8 cellular contexts compared by ENCODE assay signal in the genomic region with DNA sequence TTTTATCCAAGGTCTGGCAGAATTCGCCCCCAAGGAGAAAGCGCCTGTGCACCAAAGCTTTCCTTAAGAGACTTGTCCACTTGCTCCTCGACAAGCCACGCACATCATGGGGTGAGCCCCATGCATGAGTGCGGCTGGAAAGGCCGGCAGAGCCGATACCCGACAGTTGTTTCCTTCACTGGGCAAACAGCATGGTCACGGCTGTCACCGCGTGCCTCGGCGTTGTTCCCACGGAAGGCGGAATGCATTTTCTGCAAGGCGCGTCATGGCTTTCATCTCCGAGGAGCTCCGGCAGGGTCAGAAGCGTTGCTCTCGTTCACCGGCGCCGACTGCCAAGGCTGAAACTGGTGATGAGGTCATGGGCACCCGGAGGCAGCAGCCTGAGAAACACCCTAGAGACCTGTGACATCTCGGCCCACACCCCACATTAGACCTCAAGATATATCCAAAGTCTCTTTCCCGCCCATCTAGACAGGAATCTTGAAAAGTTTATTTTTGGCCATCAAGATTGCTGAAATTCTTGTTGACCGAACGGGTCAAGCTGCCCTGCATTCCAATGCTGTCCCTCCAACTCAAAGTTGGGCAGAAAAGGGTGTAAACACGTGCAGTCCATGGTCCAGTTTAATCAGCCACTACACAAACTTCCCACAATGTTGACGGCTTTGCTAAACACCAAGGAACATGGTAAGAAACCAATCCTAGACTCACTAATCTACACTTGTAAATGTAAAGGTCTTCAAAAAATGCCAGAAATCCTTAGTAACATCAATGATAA. TPM values are rescaled to one million over a fixed set of nuclear protein-coding genes. Genes with fewer than 3 reads are reported as not detected.
A peak's percentile ranks its signal among the peaks of the same experiment; 100 is the strongest.
DNase-seq lines count a peak whose midpoint lies in the region; ATAC-seq and TF ChIP-seq lines count a peak whose summit lies in the region.

No MANE protein-coding gene starts in this region.

- H3K27ac ChIP-seq in cingulate gyrus (ENCODE audit: low read depth, low read length) (peak overlapping the region; percentile 80), spleen (peak overlapping the region; percentile 71 to 94 (median 88))

- no peak for ATAC-seq in activated CD4-positive, CD25-positive, alpha-beta regulatory T cell treated with anti-CD3 and anti-CD28 coated beads, Interleukin-2, amount 50 U/mL, for 24 hours
- ATAC-seq in HG03025 (IDR thresholded peaks at IDR 0.05; ENCODE audit: low FRiP score, unreplicated experiment): no peak

- TF ChIP-seq CTCF in spleen (IDR thresholded peaks at IDR 0.05 in 8 of 11, conservative IDR thresholded peaks at IDR 0.05 in 3 of 11): no peak

- peaks cover 3 to 38% (median 19%) of the 10 kb centered on the region in 6 donors for H3K4me1 ChIP-seq in spleen

- H3K4me3 ChIP-seq in spleen: peak overlapping the region; percentile 42 to 74 (median 50)

- WGBS in spleen, 5 donors: 6 to 9% (median 7%) methylated on average over 22 to 31 of the region's 31 CpGs

- TF ChIP-seq POLR2A in spleen (IDR thresholded peaks at IDR 0.05): no peak

- H3K27me3 ChIP-seq in spleen (replicated peaks in 1 of 7): peaks cover 0 to 85% (median 34%) of the 10 kb centered on the region in 7 donors

- no peaks in the 10 kb centered on the region for H3K36me3 ChIP-seq in spleen

- H3K9me3 ChIP-seq in spleen: peaks cover 0 to 18% (median 0%) of the 10 kb centered on the region in 8 donors

- intact Hi-C loops in spleen (cut with DNase I; ENCODE audit: low total_unique reads): no loop called here

- DNase-seq in DMS 273 (lab: John Stamatoyannopoulos, UW; ENCODE audit: unreplicated experiment) (peak; percentile 68), DMS 273 treated with DMSO at 0.1 percent for 48 hours (lab: John Stamatoyannopoulos, UW) (no peak), NCI-H526 treated with DMSO at 0.1 percent for 48 hours (lab: John Stamatoyannopoulos, UW) (peak; percentile 51), kidney tubule cell (ENCODE audit: low spot score) (peak; percentile 89), spleen (no peak)

RNA-seq across cellular contexts. Expression of a gene that starts 0.6 kb away (rescaled TPM):
- 10 to 100 TPM; 39.0 to 71.8 (median 55.7) TPM for total RNA-seq in spleen
- 1 to 10 TPM; 2.9 to 8.2 (median 3.7) TPM for polyA plus RNA-seq in spleen

Comparison
In these comparisons a context has a peak if more than half of its experiments do, and no peak if none do; other contexts are left out.
1. DNase-seq: peak in DMS 273 (single experiment), NCI-H526 treated with DMSO at 0.1 percent for 48 hours (single experiment) and kidney tubule cell (single experiment); none in DMS 273 treated with DMSO at 0.1 percent for 48 hours (single experiment) and spleen (single experiment).